In the genomic region with DNA sequence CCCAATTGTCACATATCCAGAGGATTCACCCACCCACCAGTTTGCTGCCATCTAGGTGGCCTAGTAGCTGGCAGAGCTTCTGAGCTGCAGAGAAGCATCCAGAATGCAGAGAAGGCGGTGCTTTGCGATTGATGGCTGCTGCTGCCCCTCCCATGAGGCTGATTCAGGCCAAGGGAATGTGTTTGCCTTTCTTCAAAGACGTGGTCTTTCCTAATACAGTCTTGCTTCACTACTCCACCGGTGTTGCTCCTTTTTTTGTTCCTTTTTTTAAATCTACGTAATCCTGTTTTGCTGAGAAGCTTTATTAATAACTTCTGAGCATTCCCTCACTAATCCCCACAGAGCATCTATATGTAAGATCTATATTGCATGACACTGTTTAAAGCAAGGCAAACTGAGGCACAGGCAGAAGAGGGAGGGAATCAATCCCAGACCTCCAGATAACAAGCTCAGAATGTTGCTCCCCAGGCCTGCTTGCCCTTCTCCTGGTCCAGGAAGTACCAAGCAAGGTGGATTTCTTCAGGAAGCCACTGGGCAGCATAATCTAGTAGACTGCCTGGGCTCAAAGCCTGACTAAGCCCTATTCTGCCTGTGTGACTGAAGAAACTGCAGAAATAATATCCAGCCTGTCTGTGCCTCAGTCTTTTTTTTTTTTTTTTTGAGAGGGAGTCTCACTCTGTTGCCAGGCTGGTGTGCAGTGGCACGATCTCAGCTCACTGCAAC, we compare ENCODE assay signal across 10 cellular contexts.
DNase-seq lines count a peak whose midpoint lies in the region; ATAC-seq, FAIRE-seq and TF ChIP-seq lines count a peak whose summit lies in the region.
"Had no signal": no experiment of that assay in that cellular context is flagged by ENCODE, and none has a peak within 500 bp of the region (broad histone marks: within the 10 kb centered on the region; RNA-seq: fewer than 3 reads in every experiment).

No MANE protein-coding gene starts in this region.

- TF ChIP-seq CTCF in gastroesophageal sphincter (IDR thresholded peaks at IDR 0.05) (no peak), stomach (IDR thresholded peaks at IDR 0.05) (no peak)

- POLR2A ChIA-PET in activated CD4-positive, alpha-beta T cell treated with anti-CD3 and anti-CD28 coated beads, Interleukin-2, amount 10 ng/mL, durations not matched to agents 7 days and 5 days (lab: Charles Lee) = no interaction called here

- 6 to 13% methylated on average over 3 to 5 of the region's 6 CpGs for WGBS in gastroesophageal sphincter (ENCODE audit: low coverage in 1 of 2), 2 donors
- 29 to 50% (median 40%) methylated on average over 6 of the region's 6 CpGs for whole genome bisulfite sequencing in stomach, 5 donors

- no peak for TF ChIP-seq EP300 in gastroesophageal sphincter (IDR thresholded peaks at IDR 0.05)
- TF ChIP-seq EP300 in stomach (IDR thresholded peaks at IDR 0.05) = no peak

- no peaks in the 10 kb centered on the region for H3K36me3 Mint-ChIP-seq in activated CD4-positive, alpha-beta T cell treated with anti-CD3 and anti-CD28 coated beads, Interleukin-2, amount 10 ng/mL, durations not matched to agents 7 days and 5 days (ENCODE audit: low read depth)

- peak; percentile 58 for FAIRE-seq in H54 (lab: Jason Lieb, UNC)

- H3K27me3 ChIP-seq in gastroesophageal sphincter (no peaks in the 10 kb centered on the region), stomach (no peaks in the 10 kb centered on the region)

- H3K27me3 Mint-ChIP-seq in activated CD4-positive, alpha-beta T cell treated with anti-CD3 and anti-CD28 coated beads, Interleukin-2, amount 10 ng/mL, durations not matched to agents 7 days and 5 days = no peaks in the 10 kb centered on the region

- H3K27ac Mint-ChIP-seq in activated CD4-positive, alpha-beta T cell treated with anti-CD3 and anti-CD28 coated beads, Interleukin-2, amount 10 ng/mL, durations not matched to agents 7 days and 5 days = no peak overlapping the region

- TF ChIP-seq POLR2A in H54 (IDR thresholded peaks at IDR 0.05; ENCODE audit: low read depth, low read length) (no peak), gastroesophageal sphincter (IDR thresholded peaks at IDR 0.05) (no peak), stomach (IDR thresholded peaks at IDR 0.05) (no peak)

- peaks cover 21% of the 10 kb centered on the region for H3K4me1 Mint-ChIP-seq in activated CD4-positive, alpha-beta T cell treated with anti-CD3 and anti-CD28 coated beads, Interleukin-2, amount 10 ng/mL, durations not matched to agents 7 days and 5 days

- peak; percentile 88 for ATAC-seq in SK-N-SH treated with all-trans-retinoic acid at 6 μM for 48 hours
- peak; percentile 89 for ATAC-seq in gastroesophageal sphincter
- ATAC-seq in GM21576 (IDR thresholded peaks at IDR 0.05; ENCODE audit: unreplicated experiment) = no peak

- intact Hi-C loops in stomach (cut with DNase I; ENCODE audit: low total_unique reads) = no loop called here

- peak; percentile 51 for DNase-seq in H54 (ENCODE audit: insufficient read length, low spot score)
- peak; percentile 57 for DNase-seq in stomach
- DNase-seq in NCI-H524 treated with DMSO at 0.1 percent for 48 hours (lab: John Stamatoyannopoulos, UW) = no peak
- no peak for DNase-seq in activated CD4-positive, alpha-beta T cell treated with anti-CD3 and anti-CD28 coated beads, Interleukin-2, amount 10 ng/mL, durations not matched to agents 7 days and 5 days
- no peak for DNase-seq in medulla oblongata (ENCODE audit: extremely low spot score)
- DNase-seq: NCI-H2171 treated with DMSO at 0.1 percent for 48 hours had no signal

- H3K36me3 ChIP-seq in gastroesophageal sphincter = no peaks in the 10 kb centered on the region
- no peaks in the 10 kb centered on the region for H3K36me3 ChIP-seq in stomach

- H3K4me1 ChIP-seq in gastroesophageal sphincter = peaks cover 12 to 69% (median 22%) of the 10 kb centered on the region in 3 donors
- H3K4me1 ChIP-seq in stomach = peaks cover 6 to 41% (median 30%) of the 10 kb centered on the region in 4 donors

- no peaks in the 10 kb centered on the region for H3K9me3 Mint-ChIP-seq in activated CD4-positive, alpha-beta T cell treated with anti-CD3 and anti-CD28 coated beads, Interleukin-2, amount 10 ng/mL, durations not matched to agents 7 days and 5 days

- H3K9me3 ChIP-seq in gastroesophageal sphincter (no peaks in the 10 kb centered on the region), stomach (no peaks in the 10 kb centered on the region)

- H3K4me3 Mint-ChIP-seq in activated CD4-positive, alpha-beta T cell treated with anti-CD3 and anti-CD28 coated beads, Interleukin-2, amount 10 ng/mL, durations not matched to agents 7 days and 5 days = no peak overlapping the region

- CTCF ChIA-PET in activated CD4-positive, alpha-beta T cell treated with anti-CD3 and anti-CD28 coated beads, Interleukin-2, amount 10 ng/mL, durations not matched to agents 7 days and 5 days (lab: Charles Lee) = interaction anchor here (2.7 kb wide), 1 partner anchor 97 kb away, joined by 7 read pairs; no protein-coding TSS in a partner anchor

- H3K4me3 ChIP-seq in gastroesophageal sphincter (no peak overlapping the region), stomach (no peak overlapping the region)
- H3K4me3 ChIP-seq: skin epidermis had no signal

- H3K27ac ChIP-seq in gastroesophageal sphincter (peak overlapping the region; percentile 89 to 96 (median 90)), stomach (peak overlapping the region in 4 of 5 donors; percentile 70 to 86 (median 81))

TF ChIP-seq in SK-N-SH treated with all-trans-retinoic acid at 6 μM for 48 hours, 23 proteins besides CTCF, POLR2A, EP300 and RAD21:
- TF ChIP-seq, protein P1, sequence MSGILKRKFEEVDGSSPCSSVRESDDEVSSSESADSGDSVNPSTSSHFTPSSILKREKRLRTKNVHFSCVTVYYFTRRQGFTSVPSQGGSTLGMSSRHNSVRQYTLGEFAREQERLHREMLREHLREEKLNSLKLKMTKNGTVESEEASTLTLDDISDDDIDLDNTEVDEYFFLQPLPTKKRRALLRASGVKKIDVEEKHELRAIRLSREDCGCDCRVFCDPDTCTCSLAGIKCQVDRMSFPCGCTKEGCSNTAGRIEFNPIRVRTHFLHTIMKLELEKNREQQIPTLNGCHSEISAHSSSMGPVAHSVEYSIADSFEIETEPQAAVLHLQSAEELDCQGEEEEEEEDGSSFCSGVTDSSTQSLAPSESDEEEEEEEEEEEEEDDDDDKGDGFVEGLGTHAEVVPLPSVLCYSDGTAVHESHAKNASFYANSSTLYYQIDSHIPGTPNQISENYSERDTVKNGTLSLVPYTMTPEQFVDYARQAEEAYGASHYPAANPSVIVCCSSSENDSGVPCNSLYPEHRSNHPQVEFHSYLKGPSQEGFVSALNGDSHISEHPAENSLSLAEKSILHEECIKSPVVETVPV (CRISPR knock-in tag; IDR thresholded peaks at IDR 0.05) = no peak
- TF ChIP-seq ZNF8 (CRISPR knock-in tag; IDR thresholded peaks at IDR 0.05) (no peak), TOX (CRISPR knock-in tag; IDR thresholded peaks at IDR 0.05; ENCODE audit: borderline replicate concordance) (0 out of 2 replicates have a peak, but pooled peaks have one; percentile 21), ZFP3 (CRISPR knock-in tag; IDR thresholded peaks at IDR 0.05) (no peak)
- TF ChIP-seq, protein P2, sequence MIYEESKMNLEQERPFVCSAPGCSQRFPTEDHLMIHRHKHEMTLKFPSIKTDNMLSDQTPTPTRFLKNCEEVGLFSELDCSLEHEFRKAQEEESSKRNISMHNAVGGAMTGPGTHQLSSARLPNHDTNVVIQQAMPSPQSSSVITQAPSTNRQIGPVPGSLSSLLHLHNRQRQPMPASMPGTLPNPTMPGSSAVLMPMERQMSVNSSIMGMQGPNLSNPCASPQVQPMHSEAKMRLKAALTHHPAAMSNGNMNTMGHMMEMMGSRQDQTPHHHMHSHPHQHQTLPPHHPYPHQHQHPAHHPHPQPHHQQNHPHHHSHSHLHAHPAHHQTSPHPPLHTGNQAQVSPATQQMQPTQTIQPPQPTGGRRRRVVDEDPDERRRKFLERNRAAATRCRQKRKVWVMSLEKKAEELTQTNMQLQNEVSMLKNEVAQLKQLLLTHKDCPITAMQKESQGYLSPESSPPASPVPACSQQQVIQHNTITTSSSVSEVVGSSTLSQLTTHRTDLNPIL (CRISPR knock-in tag; IDR thresholded peaks at IDR 0.05; ENCODE audit: low read depth) = no peak
TF ChIP-seq in SK-N-SH treated with all-trans-retinoic acid at 6 μM for 48 hours: peak in this region for 1.

Comparison
In these comparisons a context has a peak if more than half of its experiments do, and no peak if none do; other contexts are left out.
1. DNase-seq: peak in H54 (single experiment) and stomach (single experiment); none in NCI-H524 treated with DMSO at 0.1 percent for 48 hours (single experiment), activated CD4-positive, alpha-beta T cell treated with anti-CD3 and anti-CD28 coated beads, Interleukin-2, amount 10 ng/mL, durations not matched to agents 7 days and 5 days (single experiment) and medulla oblongata (single experiment).